ENCODE assay signal across 21 cellular contexts in the genomic region with DNA sequence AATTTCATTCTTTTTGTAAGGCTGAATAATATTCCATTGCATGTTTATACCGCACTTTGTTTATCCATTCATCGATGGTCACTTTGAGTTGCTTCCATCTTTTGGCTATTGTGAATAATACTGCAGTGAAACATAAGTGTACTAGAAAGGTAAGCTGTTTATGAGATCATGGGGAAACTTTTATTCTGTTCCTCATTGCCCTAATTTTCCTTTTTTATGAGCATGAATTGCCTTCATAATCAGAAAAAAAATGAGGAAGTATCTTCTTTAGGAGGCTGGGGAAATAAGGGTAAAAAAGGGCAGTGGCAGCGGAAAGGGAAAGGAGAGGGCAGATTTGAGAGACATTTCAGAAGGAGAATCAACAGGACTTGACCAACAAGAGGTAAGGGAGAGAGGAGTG. TPM values are rescaled to one million over a fixed set of nuclear protein-coding genes. Genes with fewer than 3 reads are reported as not detected.
DNase-seq lines count a peak whose midpoint lies in the region; ATAC-seq and TF ChIP-seq lines count a peak whose summit lies in the region.
"Had no signal": no experiment of that assay in that cellular context is flagged by ENCODE, and none has a peak within 500 bp of the region (broad histone marks: within the 10 kb centered on the region; RNA-seq: fewer than 3 reads in every experiment).

No MANE protein-coding gene starts in this region.

- no peak overlapping the region for H3K56ac ChIP-seq in IMR-90 (ENCODE audit: extremely low read depth, insufficient read depth, low read length)

- intact Hi-C loops in IMR-90 (cut with micrococcal nuclease), result no loop called here
- intact Hi-C loops in Caco-2 (cut with micrococcal nuclease; ENCODE audit: unreplicated experiment), result loop anchor here (10.0 kb wide), 1 partner anchor 199 kb away; no protein-coding TSS in a partner anchor
- intact Hi-C loops in activated CD4-positive, alpha-beta T cell treated with anti-CD3 and anti-CD28 coated beads for 36 hours (cut with DNase I, micrococcal nuclease), result no loop called here

- DNase-seq in IMR-90, result no peak
- DNase-seq in NOMO-1 treated with dmso at 0.1 percent for 144 hours (lab: John Stamatoyannopoulos, UW; ENCODE audit: unreplicated experiment), result peak; percentile 25
- DNase-seq in endothelial cell (ENCODE audit: low spot score), result no peak
- DNase-seq in Caco-2, result no peak
- DNase-seq in activated CD4-positive, alpha-beta T cell treated with anti-CD3 and anti-CD28 coated beads for 36 hours, result no peak
- DNase-seq: activated CD4-positive, alpha-beta T cell treated with anti-CD3 and anti-CD28 coated beads for 4 hours; activated naive CD4-positive, alpha-beta T cell treated with anti-CD3 and anti-CD28 coated beads, Interleukin-2, amount 50 U/mL, for 16 hours; activated T-cell treated with anti-CD3 and anti-CD28 coated beads, Interleukin-2, amount 50 U/mL, for 72 hours; anterior cingulate cortex; DMS79 treated with DMSO at 0.1 percent for 48 hours; foreskin keratinocyte; left ventricle myocardium superior; NCI-H1694 treated with DMSO at 0.1 percent for 48 hours; NCI-H526 had no signal

- H3K36me3 Mint-ChIP-seq in endothelial cell (ENCODE audit: low read depth, unreplicated experiment) (no peaks in the 10 kb centered on the region), Caco-2 (ENCODE audit: insufficient read depth, unreplicated experiment) (peaks cover 5% of the 10 kb centered on the region)
- H3K36me3 Mint-ChIP-seq in activated CD4-positive, alpha-beta T cell treated with anti-CD3 and anti-CD28 coated beads for 36 hours (ENCODE audit: low read depth), result no peaks in the 10 kb centered on the region
- H3K36me3 Mint-ChIP-seq: mesothelial cell of epicardium had no signal

- no peak overlapping the region for H2BK5ac ChIP-seq in IMR-90 (ENCODE audit: low read depth, low read length, poor library complexity, severe bottlenecking)

- no peak for TF ChIP-seq RAD21 in IMR-90 (IDR thresholded peaks at IDR 0.05; ENCODE audit: low read length)

- H2BK15ac ChIP-seq in IMR-90 (ENCODE audit: low read depth, low read length), result no peak overlapping the region

- TF ChIP-seq POLR2A in IMR-90 (IDR thresholded peaks at IDR 0.05; ENCODE audit: low read depth, low read length), result no peak

- no peak overlapping the region for H2BK20ac ChIP-seq in IMR-90 (ENCODE audit: low read depth, low read length)

- 0 out of 2 replicates have a peak, but pooled peaks cover 4% of the 10 kb centered on the region for H3K9me1 ChIP-seq in IMR-90 (ENCODE audit: insufficient read depth, low read length)

- H3K9me3 Mint-ChIP-seq in endothelial cell (ENCODE audit: unreplicated experiment) (no peaks in the 10 kb centered on the region), Caco-2 (ENCODE audit: unreplicated experiment) (no peaks in the 10 kb centered on the region)
- H3K9me3 Mint-ChIP-seq in activated CD4-positive, alpha-beta T cell treated with anti-CD3 and anti-CD28 coated beads for 36 hours (ENCODE audit: low read depth), result no peaks in the 10 kb centered on the region
- H3K9me3 Mint-ChIP-seq: activated T-cell treated with anti-CD3 and anti-CD28 coated beads, Interleukin-2, amount 50 U/mL, for 72 hours; mesothelial cell of epicardium; neural crest cell had no signal

- no peaks in the 10 kb centered on the region for H3K9me3 ChIP-seq in IMR-90 (ENCODE audit: control insufficient read depth, insufficient read depth, low read length)
- H3K9me3 ChIP-seq in stomach smooth muscle (ENCODE audit: control insufficient read depth in 2 of 2, low read length in 2 of 2), result no peaks in the 10 kb centered on the region
- no peaks in the 10 kb centered on the region for H3K9me3 ChIP-seq in Caco-2

- in situ Hi-C loops in IMR-90 (cut with MboI; ENCODE audit: low sequenced_read_pairs), result loop anchor here (10.0 kb wide), 1 partner anchor 69 kb away; no protein-coding TSS in a partner anchor

- H2AK9ac ChIP-seq in IMR-90 (replicated peaks; ENCODE audit: low read depth, low read length, poor library complexity), result no peak overlapping the region

- peaks cover 3% of the 10 kb centered on the region for H3K4me1 ChIP-seq in IMR-90 (ENCODE audit: control insufficient read depth, insufficient read depth, low read length)
- peaks cover 39% of the 10 kb centered on the region for H3K4me1 ChIP-seq in stomach smooth muscle (ENCODE audit: control insufficient read depth, insufficient read depth, low read length)
- peaks cover 15% of the 10 kb centered on the region for H3K4me1 ChIP-seq in Caco-2

- 0 out of 2 replicates have a peak overlapping the region, but pooled peaks have one; percentile 22 for H3K23ac ChIP-seq in IMR-90 (ENCODE audit: low read depth, low read length)

- H4K5ac ChIP-seq in IMR-90 (ENCODE audit: low read depth, low read length), result no peak overlapping the region

- H3K27ac Mint-ChIP-seq in endothelial cell (ENCODE audit: unreplicated experiment), result peak overlapping the region; percentile 54
- no peak overlapping the region for H3K27ac Mint-ChIP-seq in Caco-2 (ENCODE audit: unreplicated experiment)
- no peak overlapping the region for H3K27ac Mint-ChIP-seq in activated CD4-positive, alpha-beta T cell treated with anti-CD3 and anti-CD28 coated beads for 36 hours
- H3K27ac Mint-ChIP-seq: activated T-cell treated with anti-CD3 and anti-CD28 coated beads, Interleukin-2, amount 50 U/mL, for 72 hours; mesothelial cell of epicardium had no signal

- ATAC-seq in IMR-90 (ENCODE audit: low read depth) (no peak), HG02973 (IDR thresholded peaks at IDR 0.05; ENCODE audit: unreplicated experiment) (no peak)
- ATAC-seq in activated CD4-positive, alpha-beta T cell treated with anti-CD3 and anti-CD28 coated beads for 36 hours, result no peak
- ATAC-seq: activated T-cell treated with anti-CD3 and anti-CD28 coated beads, Interleukin-2, amount 50 U/mL, for 72 hours; foreskin keratinocyte; left ventricle myocardium superior had no signal

- CTCF ChIA-PET in IMR-90 (lab: Yijun Ruan, JAX) (no interaction called here), Caco-2 (lab: Charles Lee) (no interaction called here)
- CTCF ChIA-PET in activated CD4-positive, alpha-beta T cell treated with anti-CD3 and anti-CD28 coated beads for 36 hours (lab: Charles Lee), result no interaction called here

- no peak overlapping the region for H3K9ac ChIP-seq in IMR-90 (ENCODE audit: low read depth, low read length)
- H3K9ac ChIP-seq in stomach smooth muscle (ENCODE audit: low read length in 2 of 2), result no peak overlapping the region

- H3K4me1 Mint-ChIP-seq in endothelial cell (ENCODE audit: unreplicated experiment) (peaks cover 10% of the 10 kb centered on the region), Caco-2 (ENCODE audit: low read depth, unreplicated experiment) (peaks cover 6% of the 10 kb centered on the region)
- peaks cover 4% of the 10 kb centered on the region for H3K4me1 Mint-ChIP-seq in activated CD4-positive, alpha-beta T cell treated with anti-CD3 and anti-CD28 coated beads for 36 hours

- 100% methylated on average over 1 of the region's 3 CpGs; no CpG with 5 or more reads in 1 of the 2 experiments for WGBS in IMR-90 (ENCODE audit: extremely low coverage in 2 of 2, insufficient read length in 1 of 2), 2 experiments

- no peaks in the 10 kb centered on the region for H4K20me1 ChIP-seq in IMR-90 (ENCODE audit: insufficient read depth, low read length)

- H4K91ac ChIP-seq in IMR-90 (ENCODE audit: insufficient read depth, low read depth, low read length), result no peak overlapping the region

- H3K79me1 ChIP-seq in IMR-90 (ENCODE audit: low read depth in 1 of 2, low read length in 2 of 2), result peaks cover 15 to 29% of the 10 kb centered on the region in 2 experiments

- dilution Hi-C loops in IMR-90 (cut with HindIII; ENCODE audit: low sequenced_read_pairs, unreplicated experiment), result no loop called here

- H3K27ac ChIP-seq in IMR-90 (ENCODE audit: insufficient read depth, low read length), result no peak overlapping the region
- H3K27ac ChIP-seq in stomach smooth muscle (ENCODE audit: low read length), result peak overlapping the region; percentile 2
- H3K27ac ChIP-seq: cardiac muscle cell, epithelial cell of prostate, foreskin keratinocyte, HL-60 had no signal

- H3K27me3 Mint-ChIP-seq in endothelial cell (ENCODE audit: unreplicated experiment) (peaks cover 2% of the 10 kb centered on the region), Caco-2 (ENCODE audit: insufficient read depth, unreplicated experiment) (no peaks in the 10 kb centered on the region)
- no peaks in the 10 kb centered on the region for H3K27me3 Mint-ChIP-seq in activated CD4-positive, alpha-beta T cell treated with anti-CD3 and anti-CD28 coated beads for 36 hours

- POLR2A ChIA-PET in IMR-90 (lab: Charles Lee; ENCODE audit: unreplicated experiment) (interaction anchor here (0.6 kb wide), 1 partner anchor 9 kb away, joined by 3 read pairs; no protein-coding TSS in a partner anchor), Caco-2 (lab: Charles Lee) (interaction anchor here (0.5 kb wide), 1 partner anchor 225 kb away, joined by 3 read pairs; a partner anchor contains a TSS)
- POLR2A ChIA-PET in activated CD4-positive, alpha-beta T cell treated with anti-CD3 and anti-CD28 coated beads for 36 hours (lab: Charles Lee), result no interaction called here

- no peak overlapping the region for H3K4me2 ChIP-seq in IMR-90 (ENCODE audit: low read depth, low read length)

- H3K4me3 Mint-ChIP-seq in endothelial cell (ENCODE audit: unreplicated experiment) (peak overlapping the region; percentile 2), Caco-2 (ENCODE audit: unreplicated experiment) (no peak overlapping the region)
- no peak overlapping the region for H3K4me3 Mint-ChIP-seq in activated CD4-positive, alpha-beta T cell treated with anti-CD3 and anti-CD28 coated beads for 36 hours
- H3K4me3 Mint-ChIP-seq: activated T-cell treated with anti-CD3 and anti-CD28 coated beads, Interleukin-2, amount 50 U/mL, for 72 hours; mesothelial cell of epicardium; neural crest cell had no signal

- no peak overlapping the region for H2AK5ac ChIP-seq in IMR-90 (ENCODE audit: low read depth, low read length)

- H3K36me3 ChIP-seq in IMR-90 (ENCODE audit: control insufficient read depth, insufficient read depth, low read length), result no peaks in the 10 kb centered on the region
- no peaks in the 10 kb centered on the region for H3K36me3 ChIP-seq in stomach smooth muscle (ENCODE audit: control insufficient read depth in 2 of 2, insufficient read depth in 2 of 2, low read length in 2 of 2)
- no peaks in the 10 kb centered on the region for H3K36me3 ChIP-seq in Caco-2 (ENCODE audit: control insufficient read depth, insufficient read depth, low read length)
- H3K36me3 ChIP-seq: cardiac muscle cell had no signal

- no peak overlapping the region for H3K4me3 ChIP-seq in IMR-90 (ENCODE audit: insufficient read depth, low read depth, low read length)
- H3K4me3 ChIP-seq in stomach smooth muscle (ENCODE audit: low read length in 2 of 2), result no peak overlapping the region
- H3K4me3 ChIP-seq in Caco-2 (ENCODE audit: low read depth, low read length), result no peak overlapping the region
- H3K4me3 ChIP-seq: cardiac muscle cell had no signal

- H3K18ac ChIP-seq in IMR-90 (ENCODE audit: low read depth, low read length), result no peak overlapping the region

- H3K27me3 ChIP-seq in IMR-90 (ENCODE audit: control insufficient read depth, insufficient read depth, low read length) (no peaks in the 10 kb centered on the region), stomach smooth muscle (ENCODE audit: control insufficient read depth in 1 of 2, insufficient read depth in 2 of 2, low read length in 2 of 2) (no peaks in the 10 kb centered on the region), Caco-2 (replicated peaks; ENCODE audit: control insufficient read depth, insufficient read depth, low read length) (no peaks in the 10 kb centered on the region)
- H3K27me3 ChIP-seq: cardiac muscle cell, foreskin keratinocyte had no signal

- H4K8ac ChIP-seq in IMR-90 (ENCODE audit: low read depth in 2 of 2, low read length in 2 of 2), result no peak overlapping the region

- no peak overlapping the region for H3K14ac ChIP-seq in IMR-90 (replicated peaks; ENCODE audit: low read depth, low read length)

- BruUV-seq in IMR-90 (replicated peaks; lab: Mats Ljungman, UMichigan), result no TSS peak
- BruUV-seq in Caco-2 (replicated peaks; lab: Mats Ljungman, UMichigan), result no TSS peak

- TF ChIP-seq CTCF in IMR-90 (conservative IDR thresholded peaks at IDR 0.05; ENCODE audit: low read depth, low read length) (no peak), endothelial cell (IDR thresholded peaks at IDR 0.05; ENCODE audit: unreplicated experiment) (no peak), Caco-2 (IDR thresholded peaks at IDR 0.05; ENCODE audit: insufficient read depth in 1 of 2, low read depth in 1 of 2, low read length in 1 of 2, severe bottlenecking in 1 of 2, unreplicated experiment in 1 of 2) (no peak)

- H2BK120ac ChIP-seq in IMR-90 (ENCODE audit: low read depth, low read length), result no peak overlapping the region

- no peak overlapping the region for H3K4ac ChIP-seq in IMR-90 (ENCODE audit: low read depth, low read length)

- H2AFZ ChIP-seq in IMR-90 (replicated peaks; ENCODE audit: low read length, poor library complexity), result no peak overlapping the region

RNA-seq across cellular contexts. Expression of a gene that starts 14.3 kb away (rescaled TPM):
- total RNA-seq in IMR-90 (2012; rRNA removed), result 88.3 and 101 TPM in 2 replicates
- 132 TPM in 2 replicates for polyA plus RNA-seq in IMR-90 (2012; rRNA removed)
- 80.8 and 87.4 TPM in 2 replicates for polyA plus RNA-seq in IMR-90 (2012; cell fraction: cytosol; rRNA removed)
- polyA plus RNA-seq in IMR-90 (2012; cell fraction: nucleus; rRNA removed; ENCODE audit: low replicate concordance), result 53.6 and 92.5 TPM in 2 replicates
- 82.8 TPM for total RNA-seq in endothelial cell (ENCODE audit: unreplicated experiment)
- 179 and 185 TPM in 2 replicates for total RNA-seq in Caco-2 (2022)
- 10 to 100 TPM; 51.9 to 58.5 TPM for total RNA-seq in activated CD4-positive, alpha-beta T cell treated with anti-CD3 and anti-CD28 coated beads for 36 hours

RNA-seq across cellular contexts. Expression of a gene that starts 46.2 kb away (rescaled TPM):
- 69.4 and 78.3 TPM in 2 replicates for total RNA-seq in IMR-90 (2012; rRNA removed)
- 89.6 and 91.2 TPM in 2 replicates for polyA plus RNA-seq in IMR-90 (2012; rRNA removed)
- 107 and 152 TPM in 2 replicates for polyA plus RNA-seq in IMR-90 (2012; cell fraction: cytosol; rRNA removed)
- 30.7 and 43.9 TPM in 2 replicates for polyA plus RNA-seq in IMR-90 (2012; cell fraction: nucleus; rRNA removed; ENCODE audit: low replicate concordance)
- total RNA-seq in endothelial cell (ENCODE audit: unreplicated experiment), result 184 TPM
- 25.9 and 29.5 TPM in 2 replicates for total RNA-seq in Caco-2 (2022)
- 1 to 10 TPM; 4.5 to 4.6 TPM for total RNA-seq in activated CD4-positive, alpha-beta T cell treated with anti-CD3 and anti-CD28 coated beads for 36 hours
